26 cellular contexts compared by ENCODE assay signal in genomic region chrX:20204354-20204753, GRCh38.
"Had no signal": no experiment of that assay in that cellular context is flagged by ENCODE, and none has a peak within 500 bp of the region (broad histone marks: within the 10 kb centered on the region; RNA-seq: fewer than 3 reads in every experiment).

No MANE protein-coding gene starts in this region.

- H3K27me3 ChIP-seq: gastroesophageal sphincter, neural progenitor cell, transverse colon had no signal

- H3K4me2 ChIP-seq: neural progenitor cell had no signal

- H3K27ac Mint-ChIP-seq: activated CD4-positive, alpha-beta memory T cell treated with anti-CD3 and anti-CD28 coated beads, Interleukin-2, amount 10 ng/mL, durations not matched to agents 7 days and 5 days; activated CD4-positive, alpha-beta T cell treated with anti-CD3 and anti-CD28 coated beads, Interleukin-2, amount 10 ng/mL, durations not matched to agents 7 days and 5 days; activated CD8-positive, alpha-beta memory T cell treated with anti-CD3 and anti-CD28 coated beads, Interleukin-2, amount 10 ng/mL, durations not matched to agents 7 days and 5 days; activated naive CD8-positive, alpha-beta T cell treated with anti-CD3 and anti-CD28 coated beads, Interleukin-2, amount 10 ng/mL, durations not matched to agents 7 days and 5 days; neural progenitor cell; T-helper 1 cell treated with Interleukin-12 subunit alpha and Interleukin-12 subunit beta and Interleukin-4 antibody, amounts not matched to agents 30 μg/mL and 1 μg/mL, for 36 hours had no signal

- FAIRE-seq: endothelial cell of umbilical vein had no signal

- H3K4me3 ChIP-seq: gastroesophageal sphincter, neural progenitor cell, psoas muscle, transverse colon had no signal

- H3K36me3 ChIP-seq: neural progenitor cell, transverse colon had no signal

- H3K9me3 Mint-ChIP-seq: activated CD4-positive, alpha-beta memory T cell treated with anti-CD3 and anti-CD28 coated beads, Interleukin-2, amount 10 ng/mL, durations not matched to agents 7 days and 5 days; activated CD4-positive, alpha-beta T cell treated with anti-CD3 and anti-CD28 coated beads, Interleukin-2, amount 10 ng/mL, durations not matched to agents 7 days and 5 days; activated naive CD8-positive, alpha-beta T cell treated with anti-CD3 and anti-CD28 coated beads, Interleukin-2, amount 10 ng/mL, durations not matched to agents 7 days and 5 days; T-helper 1 cell treated with Interleukin-12 subunit alpha and Interleukin-12 subunit beta and Interleukin-4 antibody, amounts not matched to agents 30 μg/mL and 1 μg/mL, for 36 hours had no signal

- H3K27me3 Mint-ChIP-seq: activated CD4-positive, alpha-beta memory T cell treated with anti-CD3 and anti-CD28 coated beads, Interleukin-2, amount 10 ng/mL, durations not matched to agents 7 days and 5 days; activated CD4-positive, alpha-beta T cell treated with anti-CD3 and anti-CD28 coated beads, Interleukin-2, amount 10 ng/mL, durations not matched to agents 7 days and 5 days; activated CD8-positive, alpha-beta memory T cell treated with anti-CD3 and anti-CD28 coated beads, Interleukin-2, amount 10 ng/mL, durations not matched to agents 7 days and 5 days; activated naive CD8-positive, alpha-beta T cell treated with anti-CD3 and anti-CD28 coated beads, Interleukin-2, amount 10 ng/mL, durations not matched to agents 7 days and 5 days had no signal

- H3K79me2 ChIP-seq: parathyroid adenoma had no signal

- H3K4me1 Mint-ChIP-seq: neural progenitor cell had no signal

- H3K9ac ChIP-seq: neural progenitor cell, parathyroid adenoma had no signal

- H2AFZ ChIP-seq: neural progenitor cell, parathyroid adenoma had no signal

- H3K4me3 Mint-ChIP-seq: activated CD4-positive, alpha-beta memory T cell treated with anti-CD3 and anti-CD28 coated beads, Interleukin-2, amount 10 ng/mL, durations not matched to agents 7 days and 5 days; activated CD4-positive, alpha-beta T cell treated with anti-CD3 and anti-CD28 coated beads, Interleukin-2, amount 10 ng/mL, durations not matched to agents 7 days and 5 days; activated CD8-positive, alpha-beta memory T cell treated with anti-CD3 and anti-CD28 coated beads, Interleukin-2, amount 10 ng/mL, durations not matched to agents 7 days and 5 days; activated naive CD8-positive, alpha-beta T cell treated with anti-CD3 and anti-CD28 coated beads, Interleukin-2, amount 10 ng/mL, durations not matched to agents 7 days and 5 days; neural progenitor cell; T-helper 1 cell treated with Interleukin-12 subunit alpha and Interleukin-12 subunit beta and Interleukin-4 antibody, amounts not matched to agents 30 μg/mL and 1 μg/mL, for 36 hours had no signal

- ATAC-seq: activated CD8-positive, alpha-beta memory T cell treated with anti-CD3 and anti-CD28 coated beads, Interleukin-2, amount 10 ng/mL, durations not matched to agents 7 days and 5 days; gastroesophageal sphincter; left colon had no signal

- DNase-seq: activated CD4-positive, alpha-beta memory T cell treated with anti-CD3 and anti-CD28 coated beads, Interleukin-2, amount 10 ng/mL, durations not matched to agents 7 days and 5 days; activated CD4-positive, alpha-beta T cell treated with anti-CD3 and anti-CD28 coated beads for 1 hour; activated CD4-positive, alpha-beta T cell treated with anti-CD3 and anti-CD28 coated beads, Interleukin-2, amount 10 ng/mL, durations not matched to agents 7 days and 5 days; activated CD8-positive, alpha-beta memory T cell treated with anti-CD3 and anti-CD28 coated beads, Interleukin-2, amount 10 ng/mL, durations not matched to agents 7 days and 5 days; activated effector memory CD4-positive, alpha-beta T cell treated with Interleukin-2 at 50 U/mL for 16 hours; activated naive CD4-positive, alpha-beta T cell treated with Interleukin-2 at 50 U/mL for 16 hours; activated naive CD8-positive, alpha-beta T cell treated with anti-CD3 and anti-CD28 coated beads, Interleukin-2, amount 10 ng/mL, durations not matched to agents 7 days and 5 days; amygdala; caudate nucleus; cortex of kidney; hippocampal formation; kidney; left colon; mammary epithelial cell; occipital lobe; psoas muscle; stimulated activated CD4-positive, alpha-beta T cell treated with anti-CD3 and anti-CD28 coated beads, Interleukin-15, amount 100 ng/mL, for 24 hours; stimulated activated CD4-positive, alpha-beta T cell treated with anti-CD3 and anti-CD28 coated beads, Interleukin-2, amount 100 ng/mL, for 24 hours; stimulated activated naive CD4-positive, alpha-beta T cell; T1000; transverse colon had no signal

- H3K27ac ChIP-seq: gastroesophageal sphincter, neural progenitor cell, parathyroid adenoma, psoas muscle, transverse colon had no signal

- H3K9me3 ChIP-seq: gastroesophageal sphincter, psoas muscle, transverse colon had no signal

- H3K4me1 ChIP-seq: gastroesophageal sphincter, neural progenitor cell, parathyroid adenoma, transverse colon had no signal
